ENCODE assay signal across 10 cellular contexts in the genomic region with DNA sequence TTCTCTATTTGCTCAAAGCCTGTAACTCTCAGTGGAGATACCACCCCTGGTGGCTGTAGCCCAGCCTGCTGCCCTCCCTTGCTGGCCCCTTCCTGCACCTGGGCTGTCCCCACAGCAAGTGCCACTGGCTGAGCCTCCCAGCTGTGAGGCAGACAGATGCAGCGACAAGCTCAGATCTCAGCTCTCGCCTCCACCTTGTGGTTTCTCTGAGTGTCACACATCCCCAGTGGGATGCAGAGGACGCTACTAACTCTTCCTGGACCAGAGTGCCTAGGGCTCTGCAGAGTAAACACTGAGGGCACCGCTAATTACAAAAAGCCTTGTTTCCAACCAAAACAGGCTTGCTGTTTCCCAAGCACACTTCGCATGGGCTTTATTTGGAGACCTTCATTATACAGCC. TPM values are rescaled to one million over a fixed set of nuclear protein-coding genes. Genes with fewer than 3 reads are reported as not detected.
DNase-seq lines count a peak whose midpoint lies in the region; ATAC-seq, FAIRE-seq and TF ChIP-seq lines count a peak whose summit lies in the region.
"Had no signal": no experiment of that assay in that cellular context is flagged by ENCODE, and none has a peak within 500 bp of the region (broad histone marks: within the 10 kb centered on the region; RNA-seq: fewer than 3 reads in every experiment).

No MANE protein-coding gene starts in this region.

- no peaks in the 10 kb centered on the region for H3K9me3 Mint-ChIP-seq in activated CD4-positive, alpha-beta T cell treated with anti-CD3 and anti-CD28 coated beads, Interleukin-2, amount 10 ng/mL, durations not matched to agents 24 days and 14 days

- no TSS peak for BruUV-seq in GM12878 (replicated peaks; lab: Mats Ljungman, UMichigan)

- peak; percentile 72 for FAIRE-seq in GM12878 (lab: Jason Lieb, UNC)
- FAIRE-seq in pancreas (lab: Jason Lieb, UNC): no peak

- TF ChIP-seq EP300 in GM12878 (IDR thresholded peaks at IDR 0.05; ENCODE audit: borderline replicate concordance in 1 of 2, control insufficient read depth in 1 of 2, low read depth in 2 of 2, low read length in 2 of 2): no peak

- H3K36me3 Mint-ChIP-seq in activated CD4-positive, alpha-beta T cell treated with anti-CD3 and anti-CD28 coated beads, Interleukin-2, amount 10 ng/mL, durations not matched to agents 24 days and 14 days (ENCODE audit: low read depth): no peaks in the 10 kb centered on the region
- H3K36me3 Mint-ChIP-seq: activated naive CD8-positive, alpha-beta T cell had no signal

- H3K4me3 ChIP-seq in GM12878: no peak overlapping the region
- H3K4me3 ChIP-seq in pancreas: no peak overlapping the region
- no peak overlapping the region for H3K4me3 ChIP-seq in colonic mucosa
- no peak overlapping the region for H3K4me3 ChIP-seq in esophagus squamous epithelium

- no peak overlapping the region for H3K9ac ChIP-seq in GM12878 (ENCODE audit: control insufficient read depth, insufficient read depth, low read length)
- no peak overlapping the region for H3K9ac ChIP-seq in colonic mucosa (ENCODE audit: low read depth in 2 of 2, low read length in 2 of 2)

- H3K27ac ChIP-seq in GM12878 (ENCODE audit: control insufficient read depth, insufficient read depth): no peak overlapping the region
- H3K27ac ChIP-seq in pancreas: no peak overlapping the region
- H3K27ac ChIP-seq in colonic mucosa: no peak overlapping the region
- H3K27ac ChIP-seq in esophagus squamous epithelium: no peak overlapping the region

- RAD21 ChIA-PET in GM12878 (lab: Charles Lee; ENCODE audit: unreplicated experiment): interaction anchor here (1.0 to 1.4 kb wide), 3 partner anchors 13 to 40 kb away, joined by 3 to 4 read pairs (median 4); no protein-coding TSS in a partner anchor

- H4K20me1 ChIP-seq in GM12878 (ENCODE audit: control insufficient read depth, insufficient read depth): no peaks in the 10 kb centered on the region

- no peak overlapping the region for H3K4me2 ChIP-seq in GM12878 (ENCODE audit: control insufficient read depth, insufficient read depth)

- no peak overlapping the region for H2AFZ ChIP-seq in GM12878 (ENCODE audit: control insufficient read depth, low read depth, low read length)

- DNase-seq in activated CD4-positive, alpha-beta T cell treated with anti-CD3 and anti-CD28 coated beads, Interleukin-2, amount 10 ng/mL, durations not matched to agents 24 days and 14 days: peak; percentile 84
- DNase-seq in activated CD4-positive, alpha-beta T cell treated with anti-CD3 and anti-CD28 coated beads for 4 hours: no peak
- DNase-seq in NCI-H524 (lab: John Stamatoyannopoulos, UW) (peak; percentile 60 to 89), GM12878 (ENCODE audit: low read depth, low spot score) (no peak), pancreas (peak in 2 of 6 donors; percentile 30 to 48), colonic mucosa (no peak), NCI-H1105 treated with DMSO at 0.1 percent for 48 hours (lab: John Stamatoyannopoulos, UW) (no peak), esophagus squamous epithelium (lab: John Stamatoyannopoulos, UW) (no peak)
- DNase-seq: right cardiac atrium had no signal

- SMC1A ChIA-PET in GM12878 (lab: Charles Lee; ENCODE audit: uncharacterized antibody, unreplicated experiment): interaction anchor here (1.0 to 1.5 kb wide), 2 partner anchors 8 to 80 kb away, joined by 4 read pairs; no protein-coding TSS in a partner anchor

- peak; percentile 97 for ATAC-seq in GM12878
- ATAC-seq in pancreas: peak; percentile 65 to 79 (median 72)

- H3K4me1 Mint-ChIP-seq in activated CD4-positive, alpha-beta T cell treated with anti-CD3 and anti-CD28 coated beads, Interleukin-2, amount 10 ng/mL, durations not matched to agents 24 days and 14 days: peaks cover 6% of the 10 kb centered on the region

- H3K4me1 ChIP-seq in GM12878 (ENCODE audit: control insufficient read depth, insufficient read depth, low read length): no peaks in the 10 kb centered on the region; the same call in 1 of the 2 replicates
- H3K4me1 ChIP-seq in pancreas: no peaks in the 10 kb centered on the region
- no peaks in the 10 kb centered on the region for H3K4me1 ChIP-seq in colonic mucosa
- no peaks in the 10 kb centered on the region for H3K4me1 ChIP-seq in esophagus squamous epithelium

- POLR2A ChIA-PET in GM12878 (lab: Charles Lee): no interaction called here

- TF ChIP-seq CTCF in GM12878 (IDR thresholded peaks at IDR 0.05 in 2 of 3, conservative IDR thresholded peaks at IDR 0.05 in 1 of 3; ENCODE audit: control insufficient read depth in 2 of 3, extremely low read depth in 1 of 3, insufficient read depth in 1 of 3, low read depth in 3 of 3, low read length in 3 of 3) (peak; percentile 46 to 57 (median 57); a peak in 5 of 6 replicates), pancreas (IDR thresholded peaks at IDR 0.05) (peak in 1 of 4 donors; percentile 8), colonic mucosa (IDR thresholded peaks at IDR 0.05) (no peak), esophagus squamous epithelium (IDR thresholded peaks at IDR 0.05) (peak in 1 of 6 experiments; percentile 33)

- TF ChIP-seq RAD21 in GM12878 (IDR thresholded peaks at IDR 0.05; ENCODE audit: insufficient read depth, low read depth, low read length): peak; percentile 63

- H3K9me3 ChIP-seq in GM12878 (replicated peaks; ENCODE audit: control insufficient read depth, insufficient read depth, low read length): no peaks in the 10 kb centered on the region
- no peaks in the 10 kb centered on the region for H3K9me3 ChIP-seq in pancreas
- no peaks in the 10 kb centered on the region for H3K9me3 ChIP-seq in colonic mucosa
- no peaks in the 10 kb centered on the region for H3K9me3 ChIP-seq in esophagus squamous epithelium

- no peaks in the 10 kb centered on the region for H3K27me3 Mint-ChIP-seq in activated CD4-positive, alpha-beta T cell treated with anti-CD3 and anti-CD28 coated beads, Interleukin-2, amount 10 ng/mL, durations not matched to agents 24 days and 14 days
- H3K27me3 Mint-ChIP-seq: activated naive CD8-positive, alpha-beta T cell had no signal

- H3K27me3 ChIP-seq in GM12878 (replicated peaks in 1 of 2; ENCODE audit: control insufficient read depth in 2 of 2, insufficient read depth in 2 of 2, low read length in 1 of 2) (no peaks in the 10 kb centered on the region), pancreas (no peaks in the 10 kb centered on the region), colonic mucosa (no peaks in the 10 kb centered on the region), esophagus squamous epithelium (no peaks in the 10 kb centered on the region)

- CTCF ChIA-PET in GM12878 (lab: Yijun Ruan, JAX): interaction anchor here (0.6 to 1.8 kb wide), 7 partner anchors 9 to 62 kb away, joined by 3 to 8 read pairs (median 4); no protein-coding TSS in a partner anchor

- no peak overlapping the region for H3K27ac Mint-ChIP-seq in activated CD4-positive, alpha-beta T cell treated with anti-CD3 and anti-CD28 coated beads, Interleukin-2, amount 10 ng/mL, durations not matched to agents 24 days and 14 days
- H3K27ac Mint-ChIP-seq: activated naive CD8-positive, alpha-beta T cell had no signal

- H3K36me3 ChIP-seq in GM12878 (ENCODE audit: control insufficient read depth in 2 of 2, insufficient read depth in 2 of 2, low read length in 1 of 2): no peaks in the 10 kb centered on the region
- H3K36me3 ChIP-seq in pancreas: no peaks in the 10 kb centered on the region
- no peaks in the 10 kb centered on the region for H3K36me3 ChIP-seq in colonic mucosa
- H3K36me3 ChIP-seq in esophagus squamous epithelium: no peaks in the 10 kb centered on the region

- intact Hi-C loops in activated CD4-positive, alpha-beta T cell treated with anti-CD3 and anti-CD28 coated beads, Interleukin-2, amount 10 ng/mL, durations not matched to agents 24 days and 14 days (cut with micrococcal nuclease): no loop called here
- intact Hi-C loops in GM12878 (cut with micrococcal nuclease; ENCODE audit: unreplicated experiment) (no loop called here), pancreas (cut with DNase I) (no loop called here), colonic mucosa (cut with DNase I) (no loop called here), esophagus squamous epithelium (cut with DNase I) (no loop called here)

- H3K4me3 Mint-ChIP-seq in activated CD4-positive, alpha-beta T cell treated with anti-CD3 and anti-CD28 coated beads, Interleukin-2, amount 10 ng/mL, durations not matched to agents 24 days and 14 days: no peak overlapping the region
- H3K4me3 Mint-ChIP-seq: activated naive CD8-positive, alpha-beta T cell had no signal

- TF ChIP-seq POLR2A in GM12878 (IDR thresholded peaks at IDR 0.05; ENCODE audit: low read depth, low read length) (no peak), esophagus squamous epithelium (IDR thresholded peaks at IDR 0.05) (no peak)

- no peaks in the 10 kb centered on the region for H3K79me2 ChIP-seq in GM12878 (ENCODE audit: control insufficient read depth, insufficient read depth, low read length)

- 20% methylated on average over 5 of the region's 5 CpGs for WGBS in GM12878 (ENCODE audit: insufficient coverage, insufficient replicate concordance, low lambda C conversion rate, missing lambda C conversion rate)
- WGBS in pancreas, 2 donors: 35 to 42% methylated on average over 5 of the region's 5 CpGs
- WGBS in esophagus squamous epithelium, 2 donors: 51 to 56% methylated on average over 2 to 3 of the region's 5 CpGs

- in situ Hi-C loops in GM12878 (cut with MboI): no loop called here

RNA-seq across cellular contexts. Expression of a gene that starts 8.9 kb away (rescaled TPM):
- total RNA-seq in activated CD4-positive, alpha-beta T cell treated with anti-CD3 and anti-CD28 coated beads, Interleukin-2, amount 10 ng/mL, durations not matched to agents 24 days and 14 days: 0.61 and 1.3 TPM in 2 replicates
- total RNA-seq in GM12878 (2013; cell fraction: nucleolus; rRNA removed): 3.8 and 4.0 TPM in 2 replicates
- total RNA-seq in GM12878 (2014; rRNA removed): 0.98 and 5.0 TPM in 2 replicates
- total RNA-seq in GM12878 (2014; rRNA removed; fragmentation: Illumina TruSeq; extraction: Trizol): 0.67 and 0.83 TPM in 2 replicates
- total RNA-seq in GM12878 (2021): 1.4 and 1.9 TPM in 2 replicates
- 1.2 TPM for polyA plus RNA-seq in GM12878 (2011; ENCODE audit: low read depth)
- polyA plus RNA-seq in GM12878 (2011; rRNA removed): 2.5 and 2.7 TPM in 2 replicates
- polyA plus RNA-seq in GM12878 (2011; cell fraction: cytosol; rRNA removed): 1.4 and 1.5 TPM in 2 replicates
- polyA plus RNA-seq in GM12878 (2011; cell fraction: nucleus; rRNA removed): 1.3 and 1.7 TPM in 2 replicates
- 1.9 and 2.0 TPM in 2 replicates for polyA plus RNA-seq in GM12878 (2012)
- polyA plus RNA-seq in GM12878 (2014; fragmentation: Illumina TruSeq; extraction: Trizol): 0.69 and 0.82 TPM in 2 replicates
- under 1 TPM; 0.13 to 0.21 TPM for polyA plus RNA-seq in GM12878 (2014; fragmentation: Nextera tagmentation; extraction: Ambion mirVana)
- polyA plus RNA-seq in GM12878 (2014; rRNA removed): 1.2 and 1.4 TPM in 2 replicates
- polyA plus RNA-seq in GM12878 (2016; fragmentation: Nextera tagmentation; extraction: Ambion mirVana): 1 to 10 TPM; 1.7 to 2.4 TPM
- polyA minus RNA-seq in GM12878 (2011; rRNA and poly(A)+ RNA removed): 2.0 and 2.1 TPM in 2 replicates
- 0.52 and 0.94 TPM in 2 replicates for polyA minus RNA-seq in GM12878 (2011; cell fraction: cytosol; rRNA and poly(A)+ RNA removed)
- polyA minus RNA-seq in GM12878 (2011; cell fraction: nucleus; rRNA and poly(A)+ RNA removed): 0.67 and 1.1 TPM in 2 replicates
- 1 to 10 TPM; 2.0 to 7.2 (median 2.7) TPM for total RNA-seq in pancreas
- polyA plus RNA-seq in pancreas: 1 to 10 TPM; 2.4 to 3.1 TPM
- total RNA-seq in colonic mucosa: 1 to 10 TPM; 2.2 to 2.9 TPM
- 1 to 10 TPM in 3 of 4 donors, under 1 TPM in 1; 0.53 to 8.5 (median 3.0) TPM for total RNA-seq in esophagus squamous epithelium

Comparison
In these comparisons a context has a peak if more than half of its experiments do, and no peak if none do; other contexts are left out.
1. DNase-seq: peak in activated CD4-positive, alpha-beta T cell treated with anti-CD3 and anti-CD28 coated beads, Interleukin-2, amount 10 ng/mL, durations not matched to agents 24 days and 14 days (single experiment) and NCI-H524 (2 of 2); none in activated CD4-positive, alpha-beta T cell treated with anti-CD3 and anti-CD28 coated beads for 4 hours (0 of 2), GM12878 (single experiment), colonic mucosa (single experiment), NCI-H1105 treated with DMSO at 0.1 percent for 48 hours (single experiment) and esophagus squamous epithelium (single experiment).